Comparison of ENCODE assay signal across 17 cellular contexts in the genomic region with DNA sequence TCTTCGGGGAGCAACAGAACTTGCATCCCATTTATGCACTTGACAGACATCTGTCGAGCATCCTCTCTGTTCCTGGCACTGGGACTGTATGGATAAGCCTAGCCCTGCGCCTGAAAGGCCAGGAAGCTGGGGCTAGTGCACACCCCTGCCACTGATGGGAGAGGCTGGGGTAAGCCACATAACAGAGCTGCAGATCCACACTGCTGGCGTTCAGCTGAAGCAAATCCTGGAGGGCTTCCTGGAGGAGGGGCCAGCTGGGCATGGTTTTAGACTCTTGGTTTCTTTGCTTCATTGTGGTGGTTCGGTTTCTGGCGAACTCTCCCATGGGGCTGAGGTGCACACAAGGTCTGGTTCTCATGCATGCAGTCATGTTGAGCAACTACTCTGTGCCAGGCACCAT. TPM values are rescaled to one million over a fixed set of nuclear protein-coding genes. Genes with fewer than 3 reads are reported as not detected.
DNase-seq lines count a peak whose midpoint lies in the region; ATAC-seq and TF ChIP-seq lines count a peak whose summit lies in the region.
"Had no signal": no experiment of that assay in that cellular context is flagged by ENCODE, and none has a peak within 500 bp of the region (broad histone marks: within the 10 kb centered on the region; RNA-seq: fewer than 3 reads in every experiment).

No MANE protein-coding gene starts in this region.

- H3K27me3 Mint-ChIP-seq in CD4-positive, alpha-beta T cell, result no peaks in the 10 kb centered on the region
- H3K27me3 Mint-ChIP-seq in activated T-helper 2 cell treated with anti-CD3 and anti-CD28 coated beads, Interferon-gamma antibody, Interleukin-2, Interleukin-4, amounts not matched to agents 10 μg/mL and 5 μg/mL and 100 μg/mL, durations not matched to agents 14 hours and 24 hours and 36 hours (ENCODE audit: low read depth), result no peaks in the 10 kb centered on the region
- H3K27me3 Mint-ChIP-seq in nephron (ENCODE audit: low read depth), result no peaks in the 10 kb centered on the region

- POLR2A ChIA-PET in CD4-positive, alpha-beta T cell (lab: Charles Lee), result no interaction called here

- no peak overlapping the region for H3K4me3 Mint-ChIP-seq in CD4-positive, alpha-beta T cell
- H3K4me3 Mint-ChIP-seq in activated T-helper 2 cell treated with anti-CD3 and anti-CD28 coated beads, Interferon-gamma antibody, Interleukin-2, Interleukin-4, amounts not matched to agents 10 μg/mL and 5 μg/mL and 100 μg/mL, durations not matched to agents 14 hours and 24 hours and 36 hours (ENCODE audit: low read depth), result no peak overlapping the region
- H3K4me3 Mint-ChIP-seq in nephron, result no peak overlapping the region
- H3K4me3 Mint-ChIP-seq: nephron progenitor cell had no signal

- H3K36me3 Mint-ChIP-seq in CD4-positive, alpha-beta T cell (ENCODE audit: low read depth), result no peaks in the 10 kb centered on the region
- H3K36me3 Mint-ChIP-seq in activated T-helper 2 cell treated with anti-CD3 and anti-CD28 coated beads, Interferon-gamma antibody, Interleukin-2, Interleukin-4, amounts not matched to agents 10 μg/mL and 5 μg/mL and 100 μg/mL, durations not matched to agents 14 hours and 24 hours and 36 hours (ENCODE audit: low read depth), result no peaks in the 10 kb centered on the region
- no peaks in the 10 kb centered on the region for H3K36me3 Mint-ChIP-seq in nephron (ENCODE audit: low read depth)

- peak overlapping the region; percentile 44 for H3K27ac Mint-ChIP-seq in CD4-positive, alpha-beta T cell
- H3K27ac Mint-ChIP-seq in activated T-helper 2 cell treated with anti-CD3 and anti-CD28 coated beads, Interferon-gamma antibody, Interleukin-2, Interleukin-4, amounts not matched to agents 10 μg/mL and 5 μg/mL and 100 μg/mL, durations not matched to agents 14 hours and 24 hours and 36 hours, result peak overlapping the region; percentile 55
- H3K27ac Mint-ChIP-seq in nephron, result peak overlapping the region in 2 of 3 experiments; percentile 85 to 91
- H3K27ac Mint-ChIP-seq: nephron progenitor cell had no signal

- H3K27ac ChIP-seq in CD4-positive, alpha-beta T cell (ENCODE audit: low read depth, low read length), result no peak overlapping the region
- H3K27ac ChIP-seq: 22Rv1, GM23248, thoracic aorta had no signal

- DNase-seq in DMS 273 (lab: John Stamatoyannopoulos, UW; ENCODE audit: unreplicated experiment), result peak; percentile 36
- no peak for DNase-seq in DMS 273 treated with DMSO at 0.1 percent for 48 hours (lab: John Stamatoyannopoulos, UW)
- DNase-seq in CD4-positive, alpha-beta T cell, result no peak
- no peak for DNase-seq in activated T-helper 2 cell treated with anti-CD3 and anti-CD28 coated beads, Interferon-gamma antibody, Interleukin-2, Interleukin-4, amounts not matched to agents 10 μg/mL and 5 μg/mL and 100 μg/mL, durations not matched to agents 14 hours and 24 hours and 36 hours (ENCODE audit: low spot score)
- no peak for DNase-seq in HPDE6-E6E7 (ENCODE audit: extremely low spot score)
- DNase-seq in GM13977 (ENCODE audit: low spot score), result no peak
- no peak for DNase-seq in A172 (ENCODE audit: low spot score)
- DNase-seq: amygdala; GM23248; NCI-H146; NCI-H345; nephron progenitor cell; stimulated activated CD4-positive, alpha-beta T cell treated with anti-CD3 and anti-CD28 coated beads, Interleukin-2, amount 100 ng/mL, for 24 hours had no signal

- H3K9me3 Mint-ChIP-seq in CD4-positive, alpha-beta T cell, result no peaks in the 10 kb centered on the region
- no peaks in the 10 kb centered on the region for H3K9me3 Mint-ChIP-seq in activated T-helper 2 cell treated with anti-CD3 and anti-CD28 coated beads, Interferon-gamma antibody, Interleukin-2, Interleukin-4, amounts not matched to agents 10 μg/mL and 5 μg/mL and 100 μg/mL, durations not matched to agents 14 hours and 24 hours and 36 hours
- no peaks in the 10 kb centered on the region for H3K9me3 Mint-ChIP-seq in nephron
- H3K9me3 Mint-ChIP-seq: nephron progenitor cell had no signal

- no peaks in the 10 kb centered on the region for H3K27me3 ChIP-seq in CD4-positive, alpha-beta T cell (ENCODE audit: control insufficient read depth, insufficient read depth, low read length)

- H3K4me1 Mint-ChIP-seq in CD4-positive, alpha-beta T cell (ENCODE audit: low read depth), result peaks cover 19% of the 10 kb centered on the region
- H3K4me1 Mint-ChIP-seq in activated T-helper 2 cell treated with anti-CD3 and anti-CD28 coated beads, Interferon-gamma antibody, Interleukin-2, Interleukin-4, amounts not matched to agents 10 μg/mL and 5 μg/mL and 100 μg/mL, durations not matched to agents 14 hours and 24 hours and 36 hours (ENCODE audit: low read depth), result peaks cover 23% of the 10 kb centered on the region
- H3K4me1 Mint-ChIP-seq in nephron, result peaks cover 59% of the 10 kb centered on the region

- in situ Hi-C loops in GM13977 (cut with MboI; ENCODE audit: low pct_unique_long_range_greater_than_20kb, low sequenced_read_pairs, unreplicated experiment), result no loop called here

- H3K9me3 ChIP-seq in CD4-positive, alpha-beta T cell (ENCODE audit: control insufficient read depth, low read length), result no peaks in the 10 kb centered on the region
- H3K9me3 ChIP-seq: SK-N-SH, thoracic aorta had no signal

- CTCF ChIA-PET in CD4-positive, alpha-beta T cell (lab: Charles Lee), result no interaction called here

- no peak for TF ChIP-seq CTCF in CD4-positive, alpha-beta T cell (IDR thresholded peaks at IDR 0.05)
- TF ChIP-seq CTCF in nephron (IDR thresholded peaks at IDR 0.05; ENCODE audit: unreplicated experiment in 3 of 3) (no peak), GM13977 (IDR thresholded peaks at IDR 0.05; ENCODE audit: extremely low read depth, insufficient read depth, missing control alignments) (no peak)

- intact Hi-C loops in CD4-positive, alpha-beta T cell (cut with DNase I, micrococcal nuclease), result loop anchor here in 1 of 2 experiments (5.0 kb wide), 1 partner anchor 90 kb away; no protein-coding TSS in a partner anchor
- intact Hi-C loops in activated T-helper 2 cell treated with anti-CD3 and anti-CD28 coated beads, Interferon-gamma antibody, Interleukin-2, Interleukin-4, amounts not matched to agents 10 μg/mL and 5 μg/mL and 100 μg/mL, durations not matched to agents 14 hours and 24 hours and 36 hours (cut with micrococcal nuclease), result no loop called here

- ATAC-seq in CD4-positive, alpha-beta T cell (ENCODE audit: poor library complexity), result no peak

RNA-seq across cellular contexts. Expression of gene FOSL2, which starts 45.5 kb away (rescaled TPM):
- 100 to 1,000 TPM; 152 to 155 TPM for total RNA-seq in CD4-positive, alpha-beta T cell
- 146 and 156 TPM in 2 replicates for total RNA-seq in activated T-helper 2 cell treated with anti-CD3 and anti-CD28 coated beads, Interferon-gamma antibody, Interleukin-2, Interleukin-4, amounts not matched to agents 10 μg/mL and 5 μg/mL and 100 μg/mL, durations not matched to agents 14 hours and 24 hours and 36 hours
- 36.1 and 39.7 TPM in 2 replicates for total RNA-seq in A172 (2014; rRNA removed; shearing (Covaris generic))
